19 cellular contexts compared by ENCODE assay signal in genomic region chr5:7250004-7250403, GRCh38.
"Had no signal": no experiment of that assay in that cellular context is flagged by ENCODE, and none has a peak within 500 bp of the region (broad histone marks: within the 10 kb centered on the region; RNA-seq: fewer than 3 reads in every experiment).

No MANE protein-coding gene starts in this region.

- H3K27ac ChIP-seq: neural progenitor cell, parathyroid adenoma, psoas muscle had no signal

- ATAC-seq: left lobe of liver; lower lobe of right lung; natural killer cell treated with Interleukin-12 subunit alpha and Interleukin-12 subunit beta and Interleukin-15 and Interleukin-18, amount 100 ng/mL, for 72 hours; psoas muscle had no signal

- H3K79me2 ChIP-seq: parathyroid adenoma had no signal

- H3K4me2 ChIP-seq: neural progenitor cell had no signal

- H3K9me3 ChIP-seq: heart right ventricle, lower lobe of right lung, psoas muscle, sigmoid colon, transverse colon had no signal

- H3K36me3 ChIP-seq: heart right ventricle, lower lobe of right lung, neural progenitor cell, sigmoid colon, transverse colon had no signal

- H2AFZ ChIP-seq: neural progenitor cell, parathyroid adenoma had no signal

- H3K27me3 ChIP-seq: dorsolateral prefrontal cortex, neural progenitor cell, sigmoid colon, transverse colon had no signal

- H3K4me3 ChIP-seq: dorsolateral prefrontal cortex, lower lobe of right lung, neural progenitor cell, psoas muscle, sigmoid colon, skin epidermis, transverse colon had no signal

- H3K9ac ChIP-seq: neural progenitor cell, parathyroid adenoma had no signal

- DNase-seq: cortex of kidney; dorsolateral prefrontal cortex; effector CD8-positive, alpha-beta T cell; foreskin melanocyte; heart right ventricle; hypothalamus; islet precursor cell; lower lobe of right lung; psoas muscle; retina; sigmoid colon; stimulated activated CD4-positive, alpha-beta T cell treated with anti-CD3 and anti-CD28 coated beads, Interleukin-12 subunit alpha, Interleukin-12 subunit beta, amount 100 ng/mL, for 4 hours; stimulated activated naive CD4-positive, alpha-beta T cell treated with Interleukin-2 at 50 U/mL for 16 hours; transverse colon had no signal

- H3K4me1 ChIP-seq: lower lobe of right lung, parathyroid adenoma, psoas muscle, sigmoid colon, transverse colon had no signal
